ENCODE assay signal across 7 cellular contexts in genomic region chr7:91034459-91035368, GRCh38.
DNase-seq lines count a peak whose midpoint lies in the region; ATAC-seq lines count a peak whose summit lies in the region.

No MANE protein-coding gene starts in this region.

- ATAC-seq in HG02678 (IDR thresholded peaks at IDR 0.05; ENCODE audit: unreplicated experiment): peak; percentile 63

- no peak overlapping the region for H3K27ac ChIP-seq in substantia nigra (ENCODE audit: low read depth, low read length, poor library complexity, severe bottlenecking)

- DNase-seq in GM03348 (ENCODE audit: low spot score) (peak; percentile 67), NCI-H345 treated with DMSO at 0.1 percent for 48 hours (lab: John Stamatoyannopoulos, UW; ENCODE audit: unreplicated experiment) (peak; percentile 87), astrocyte of the hippocampus (ENCODE audit: low read depth, low spot score) (peak; percentile 75), iPS-NIHi7 (ENCODE audit: extremely low spot score) (peak; percentile 50), substantia nigra (lab: John Stamatoyannopoulos, UW) (peak in 30 of 49 donors; percentile 0 to 68 (median 18)), T-helper 1 cell (no peak)

Comparison
In these comparisons a context has a peak if more than half of its experiments do, and no peak if none do; other contexts are left out.
1. DNase-seq: peak in GM03348 (single experiment), NCI-H345 treated with DMSO at 0.1 percent for 48 hours (single experiment), astrocyte of the hippocampus (single experiment), iPS-NIHi7 (single experiment) and substantia nigra (30 of 49); none in T-helper 1 cell (0 of 5).